Comparison of ENCODE assay signal across 8 cellular contexts in the genomic region with DNA sequence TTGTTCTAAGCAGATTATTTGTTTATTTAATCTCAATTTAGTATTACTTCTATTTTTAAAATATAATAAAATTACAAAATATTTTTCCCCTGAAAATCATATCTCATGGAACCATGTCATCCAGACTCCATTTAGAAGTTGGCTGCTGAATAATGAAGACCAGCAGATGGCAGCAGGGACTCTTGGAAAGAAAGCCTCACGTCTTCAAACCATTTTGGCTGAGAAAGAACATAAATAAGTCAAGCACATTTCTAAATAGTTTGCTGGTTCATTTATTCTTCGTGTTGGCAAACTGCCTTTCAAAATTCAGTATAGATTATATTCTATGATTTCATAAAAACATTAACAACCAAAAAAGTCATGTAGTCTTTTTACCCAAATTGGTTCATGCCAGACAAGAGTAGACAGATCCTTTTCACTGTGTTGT.
DNase-seq lines count a peak whose midpoint lies in the region; ATAC-seq, FAIRE-seq and TF ChIP-seq lines count a peak whose summit lies in the region.

No MANE protein-coding gene starts in this region.

- no peaks in the 10 kb centered on the region for H3F3A ChIP-seq in DOHH2 (ENCODE audit: control insufficient read depth, insufficient read depth)

- H3K4me1 ChIP-seq in DOHH2 (ENCODE audit: control insufficient read depth, low read length) (no peaks in the 10 kb centered on the region), kidney (ENCODE audit: control insufficient read depth in 1 of 2, insufficient read depth in 1 of 2, low read depth in 1 of 2, low read length in 2 of 2) (no peaks in the 10 kb centered on the region), testis (no peaks in the 10 kb centered on the region)

- DNase-seq in HS-5 (ENCODE audit: low read depth) (peak; percentile 25), NOMO-1 treated with DMSO at 0.1 percent for 48 hours (lab: John Stamatoyannopoulos, UW; ENCODE audit: unreplicated experiment) (peak; percentile 47), T47D (ENCODE audit: low read depth in 1 of 2, low spot score in 1 of 2) (peak; percentile 23 to 81), kidney (no peak), testis (peak; percentile 81)

- TF ChIP-seq CTCF in DOHH2 (IDR thresholded peaks at IDR 0.05; ENCODE audit: low read depth, low read length, poor library complexity, severe bottlenecking), result peak; percentile 59
- TF ChIP-seq CTCF in kidney (IDR thresholded peaks at IDR 0.05; ENCODE audit: borderline replicate concordance, extremely low read depth, insufficient read depth), result peak; percentile 78
- TF ChIP-seq CTCF in testis (IDR thresholded peaks at IDR 0.05), result peak; percentile 67 to 77 (median 67)

- no peak overlapping the region for H3K4me2 ChIP-seq in DOHH2 (ENCODE audit: low read length)

- intact Hi-C loops in kidney (cut with DNase I) (no loop called here), testis (cut with DNase I; ENCODE audit: low total_unique reads) (loop anchor here (10.0 kb wide), 4 partner anchors 195 to 495 kb away; no protein-coding TSS in a partner anchor)

- H3K9ac ChIP-seq in kidney (ENCODE audit: low read length in 2 of 2), result no peak overlapping the region

- H3K9me2 ChIP-seq in DOHH2 (replicated peaks; ENCODE audit: control insufficient read depth, low read length), result no peaks in the 10 kb centered on the region

- H3K9me3 ChIP-seq in DOHH2 (ENCODE audit: control insufficient read depth, insufficient read depth, low read length) (no peaks in the 10 kb centered on the region), kidney (ENCODE audit: control insufficient read depth in 1 of 2, low read length in 2 of 2) (no peaks in the 10 kb centered on the region), testis (no peaks in the 10 kb centered on the region)

- no peak for TF ChIP-seq POLR2A in testis (IDR thresholded peaks at IDR 0.05)

- H3K27me3 ChIP-seq in DOHH2 (ENCODE audit: control insufficient read depth, low read length), result no peaks in the 10 kb centered on the region
- no peaks in the 10 kb centered on the region for H3K27me3 ChIP-seq in testis

- in situ Hi-C loops in T47D (cut with HindIII; ENCODE audit: low pct_unique_long_range_greater_than_20kb, low sequenced_read_pairs), result no loop called here

- peak; percentile 99 for FAIRE-seq in kidney (lab: Jason Lieb, UNC)

- WGBS in testis, 2 donors, result 18 to 33% methylated on average over 2 of the region's 2 CpGs

- H4K20me1 ChIP-seq in DOHH2 (ENCODE audit: control insufficient read depth, insufficient read depth, low read depth, low read length), result no peaks in the 10 kb centered on the region

- ATAC-seq in HG03025 (IDR thresholded peaks at IDR 0.05; ENCODE audit: low FRiP score, unreplicated experiment), result no peak
- no peak for ATAC-seq in HG03280 (IDR thresholded peaks at IDR 0.05; ENCODE audit: unreplicated experiment)

- H3K79me2 ChIP-seq in DOHH2 (ENCODE audit: control insufficient read depth, low read length), result no peaks in the 10 kb centered on the region

- no peak overlapping the region for H3K27ac ChIP-seq in DOHH2 (ENCODE audit: low read depth, low read length)
- no peak overlapping the region for H3K27ac ChIP-seq in kidney (ENCODE audit: low read depth in 2 of 2, low read length in 2 of 2)
- no peak overlapping the region for H3K27ac ChIP-seq in testis

- H3K36me3 ChIP-seq in DOHH2 (ENCODE audit: control insufficient read depth, low read length) (no peaks in the 10 kb centered on the region), kidney (ENCODE audit: control insufficient read depth in 1 of 2, insufficient read depth in 2 of 2, low read length in 2 of 2) (no peaks in the 10 kb centered on the region), testis (ENCODE audit: low read depth, missing control alignments) (no peaks in the 10 kb centered on the region)

- H3K4me3 ChIP-seq in DOHH2 (ENCODE audit: low read length), result no peak overlapping the region
- no peak overlapping the region for H3K4me3 ChIP-seq in kidney (ENCODE audit: low read length in 2 of 2)
- H3K4me3 ChIP-seq in testis, result no peak overlapping the region
